24 cellular contexts compared by ENCODE assay signal in the genomic region with DNA sequence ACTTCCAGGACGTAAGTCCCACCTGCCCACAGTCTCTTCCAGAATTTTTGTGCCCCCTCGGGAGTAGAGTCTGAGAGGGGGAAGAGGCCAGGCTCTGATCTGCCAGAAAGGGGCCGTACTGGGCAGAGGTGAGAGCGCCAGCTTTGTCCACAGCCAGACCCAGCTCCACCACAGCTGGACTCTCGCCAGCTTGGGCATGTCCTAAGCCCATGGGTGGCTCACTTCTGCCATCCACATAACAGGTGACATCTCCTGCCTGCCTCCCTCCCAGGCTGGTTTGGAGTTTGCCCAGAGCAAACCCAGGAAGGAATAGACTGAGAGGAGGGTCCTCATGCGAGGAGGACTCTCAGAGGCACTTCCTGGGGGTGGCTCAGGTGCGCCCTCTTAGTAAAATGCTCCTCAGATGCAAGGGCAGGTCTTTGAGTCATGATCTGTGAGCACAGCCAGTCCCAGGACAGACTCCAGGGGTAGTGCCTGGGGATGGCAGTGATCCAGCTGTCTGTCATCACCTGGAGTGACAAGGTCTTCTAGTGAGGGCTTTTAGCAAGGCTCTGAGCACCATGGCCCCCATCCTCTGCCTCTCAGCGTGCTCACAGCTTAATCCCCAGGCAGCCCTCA.
DNase-seq lines count a peak whose midpoint lies in the region; ATAC-seq and TF ChIP-seq lines count a peak whose summit lies in the region.
"Had no signal": no experiment of that assay in that cellular context is flagged by ENCODE, and none has a peak within 500 bp of the region (broad histone marks: within the 10 kb centered on the region; RNA-seq: fewer than 3 reads in every experiment).

No MANE protein-coding gene starts in this region.

- H3K36me3 Mint-ChIP-seq in HFFc6 (ENCODE audit: low read depth) (no peaks in the 10 kb centered on the region), neural progenitor cell (peaks cover 7% of the 10 kb centered on the region)
- H3K36me3 Mint-ChIP-seq: WTC11 had no signal

- H3K4me1 Mint-ChIP-seq in HFFc6 (ENCODE audit: low read depth) = peaks cover 6% of the 10 kb centered on the region; the same call in 1 of the 2 replicates
- H3K4me1 Mint-ChIP-seq in neural progenitor cell = peaks cover 6% of the 10 kb centered on the region
- H3K4me1 Mint-ChIP-seq: activated naive CD8-positive, alpha-beta T cell treated with anti-CD3 and anti-CD28 coated beads, Interleukin-2, amount 50 U/mL, for 24 hours; GM23338; WTC11 had no signal

- H4K20me1 ChIP-seq in neural progenitor cell (ENCODE audit: low read depth) = no peaks in the 10 kb centered on the region

- H3K36me3 ChIP-seq in neural progenitor cell = no peaks in the 10 kb centered on the region

- peak; percentile 47 for TF ChIP-seq CTCF in foreskin keratinocyte (conservative IDR thresholded peaks at IDR 0.05)
- TF ChIP-seq CTCF in HFFc6 (IDR thresholded peaks at IDR 0.05) = no peak; the same call in 1 of the 2 replicates
- no peak for TF ChIP-seq CTCF in neural progenitor cell (IDR thresholded peaks at IDR 0.05)

- no peak overlapping the region for H2AFZ ChIP-seq in neural progenitor cell (replicated peaks)
- H2AFZ ChIP-seq: GM23338, hepatocyte had no signal

- H3K27me3 Mint-ChIP-seq in HFFc6 (ENCODE audit: insufficient read depth) = peaks cover 5% of the 10 kb centered on the region
- H3K27me3 Mint-ChIP-seq in neural progenitor cell (ENCODE audit: insufficient read depth, low read depth) = peaks cover 5% of the 10 kb centered on the region
- H3K27me3 Mint-ChIP-seq: activated naive CD8-positive, alpha-beta T cell treated with anti-CD3 and anti-CD28 coated beads, Interleukin-2, amount 50 U/mL, for 24 hours had no signal

- no peaks in the 10 kb centered on the region for H3K27me3 ChIP-seq in foreskin keratinocyte
- no peaks in the 10 kb centered on the region for H3K27me3 ChIP-seq in neural progenitor cell
- H3K27me3 ChIP-seq: body of pancreas, hepatocyte, tibial artery had no signal

- no peak overlapping the region for H3K4me3 ChIP-seq in neural progenitor cell
- H3K4me3 ChIP-seq: body of pancreas, GM23338, hepatocyte, lung, tibial artery had no signal

- H3K4me1 ChIP-seq in foreskin keratinocyte = peaks cover 23% of the 10 kb centered on the region
- no peaks in the 10 kb centered on the region for H3K4me1 ChIP-seq in neural progenitor cell
- H3K4me1 ChIP-seq: body of pancreas, tibial artery had no signal

- H3K79me2 ChIP-seq in neural progenitor cell (ENCODE audit: low read depth) = no peaks in the 10 kb centered on the region
- H3K79me2 ChIP-seq: hepatocyte had no signal

- H3K27ac Mint-ChIP-seq in HFFc6 (no peak overlapping the region), neural progenitor cell (no peak overlapping the region)
- H3K27ac Mint-ChIP-seq: activated naive CD8-positive, alpha-beta T cell treated with anti-CD3 and anti-CD28 coated beads, Interleukin-2, amount 50 U/mL, for 24 hours; GM23338; WTC11 had no signal

- DNase-seq in Right ventricle myocardium inferior (ENCODE audit: missing footprints) (peak; percentile 54), cardiac septum (ENCODE audit: low spot score) (no peak), foreskin keratinocyte (peak in 1 of 2 donors; percentile 43), left lobe of liver (ENCODE audit: low spot score) (peak; percentile 81), HFFc6 (no peak), neural progenitor cell (ENCODE audit: low spot score) (no peak)
- DNase-seq: activated CD4-positive, alpha-beta T cell treated with anti-CD3 and anti-CD28 coated beads, Interleukin-2, amount 50 U/mL, for 4 hours; activated effector memory CD4-positive, alpha-beta T cell treated with anti-CD3 and anti-CD28 coated beads, Interleukin-2, amount 50 U/mL, for 16 hours; activated naive CD8-positive, alpha-beta T cell treated with anti-CD3 and anti-CD28 coated beads, Interleukin-2, amount 50 U/mL, for 24 hours; body of pancreas; NCI-H1417 treated with DMSO at 0.1 percent for 48 hours; NCI-H2107; NCI-H510A treated with DMSO at 0.1 percent for 48 hours; nucleus accumbens; stimulated activated CD4-positive, alpha-beta T cell treated with anti-CD3 and anti-CD28 coated beads, Interleukin-4, amount 100 ng/mL, for 24 hours; stimulated activated naive CD8-positive, alpha-beta T cell treated with anti-CD3 and anti-CD28 coated beads, Interleukin-15, Interleukin-2, amounts not matched to agents 100 U/mL and 50 U/mL, for 24 hours; T1000; tibial artery had no signal

- no peak overlapping the region for H3K9ac ChIP-seq in neural progenitor cell

- no peak overlapping the region for H3K4me3 Mint-ChIP-seq in HFFc6
- no peak overlapping the region for H3K4me3 Mint-ChIP-seq in neural progenitor cell
- H3K4me3 Mint-ChIP-seq: activated naive CD8-positive, alpha-beta T cell treated with anti-CD3 and anti-CD28 coated beads, Interleukin-2, amount 50 U/mL, for 24 hours; GM23338; WTC11 had no signal

- intact Hi-C loops in Right ventricle myocardium inferior (cut with DNase I) (no loop called here), cardiac septum (cut with DNase I) (no loop called here)

- H3K27ac ChIP-seq in foreskin keratinocyte (no peak overlapping the region), neural progenitor cell (no peak overlapping the region)
- H3K27ac ChIP-seq: body of pancreas, hepatocyte, tibial artery had no signal

- no peaks in the 10 kb centered on the region for H3K9me3 ChIP-seq in neural progenitor cell (ENCODE audit: low read depth)
- H3K9me3 ChIP-seq: body of pancreas, tibial artery had no signal

- ATAC-seq in Right ventricle myocardium inferior (peak; percentile 70), foreskin keratinocyte (peak; percentile 54), left lobe of liver (peak; percentile 66), GM21526 (IDR thresholded peaks at IDR 0.05; ENCODE audit: low FRiP score, unreplicated experiment) (no peak), HG03520 (IDR thresholded peaks at IDR 0.05; ENCODE audit: unreplicated experiment) (no peak)
- ATAC-seq: activated naive CD8-positive, alpha-beta T cell treated with anti-CD3 and anti-CD28 coated beads, Interleukin-2, amount 50 U/mL, for 24 hours; body of pancreas; GM23338; stimulated activated naive CD8-positive, alpha-beta T cell treated with anti-CD3 and anti-CD28 coated beads, Interleukin-15, Interleukin-2, amounts not matched to agents 100 U/mL and 50 U/mL, for 24 hours; WTC11 had no signal

- no peak overlapping the region for H3K4me2 ChIP-seq in neural progenitor cell
- H3K4me2 ChIP-seq: GM23338, hepatocyte had no signal

- H3K9me3 Mint-ChIP-seq in HFFc6 (no peaks in the 10 kb centered on the region), neural progenitor cell (no peaks in the 10 kb centered on the region)
- H3K9me3 Mint-ChIP-seq: activated naive CD8-positive, alpha-beta T cell treated with anti-CD3 and anti-CD28 coated beads, Interleukin-2, amount 50 U/mL, for 24 hours; GM23338; WTC11 had no signal

- H3F3A ChIP-seq in neural progenitor cell (ENCODE audit: low read depth) = no peaks in the 10 kb centered on the region

Comparison
In these comparisons a context has a peak if more than half of its experiments do, and no peak if none do; other contexts are left out.
1. DNase-seq: peak in Right ventricle myocardium inferior (single experiment) and left lobe of liver (single experiment); none in cardiac septum (single experiment), HFFc6 (single experiment) and neural progenitor cell (single experiment).
2. ATAC-seq: peak in Right ventricle myocardium inferior (single experiment), foreskin keratinocyte (single experiment) and left lobe of liver (single experiment); none in GM21526 (single experiment) and HG03520 (single experiment).